In the genomic region with DNA sequence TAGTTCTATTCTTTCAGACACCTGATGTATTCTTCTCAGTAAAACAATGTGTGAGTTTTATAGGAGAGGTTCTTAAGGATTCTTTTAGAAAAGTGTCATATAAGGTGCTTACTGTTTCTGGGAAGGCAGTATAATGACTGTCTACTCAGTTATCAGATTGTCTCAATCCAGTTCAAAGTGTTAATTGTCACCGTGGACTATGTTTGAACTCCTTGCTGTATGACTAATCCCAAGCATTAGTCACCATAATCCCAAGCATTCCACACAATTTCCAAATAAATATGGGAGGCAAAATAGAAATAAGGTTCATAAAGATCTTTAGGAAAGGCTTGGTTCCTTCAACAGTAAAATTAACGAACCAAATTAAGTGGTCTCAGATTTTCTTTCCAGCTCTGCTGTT, we compare ENCODE assay signal across 11 cellular contexts.
DNase-seq lines count a peak whose midpoint lies in the region; ATAC-seq and TF ChIP-seq lines count a peak whose summit lies in the region.
"Had no signal": no experiment of that assay in that cellular context is flagged by ENCODE, and none has a peak within 500 bp of the region (broad histone marks: within the 10 kb centered on the region; RNA-seq: fewer than 3 reads in every experiment).

No MANE protein-coding gene starts in this region.

- in situ Hi-C loops in brain microvascular endothelial cell (cut with HindIII; ENCODE audit: low pct_ligation_motif_present, low sequenced_read_pairs), result loop anchor here (25.0 kb wide), 1 partner anchor 352 kb away; a partner anchor contains a TSS

- ATAC-seq in activated CD4-positive, CD25-positive, alpha-beta regulatory T cell treated with anti-CD3 and anti-CD28 coated beads, Interleukin-2, amount 50 U/mL, for 24 hours, result no peak

- H3K27ac ChIP-seq in brain microvascular endothelial cell, result peak overlapping the region; percentile 39
- H3K27ac ChIP-seq: tibial artery had no signal

- no peaks in the 10 kb centered on the region for H3K27me3 ChIP-seq in brain microvascular endothelial cell (replicated peaks)

- DNase-seq in AG09319 (ENCODE audit: extremely low read depth, low read depth) (peak; percentile 8), HT1080 (ENCODE audit: low read depth) (peak; percentile 63), brain microvascular endothelial cell (peak; percentile 31), kidney tubule cell (ENCODE audit: low spot score) (peak; percentile 56), D341Med (ENCODE audit: low spot score) (no peak), NCI-H2196 treated with DMSO at 0.1 percent for 48 hours (lab: John Stamatoyannopoulos, UW; ENCODE audit: unreplicated experiment) (no peak), SK-N-DZ (ENCODE audit: low spot score) (no peak)
- DNase-seq: activated CD8-positive, alpha-beta memory T cell treated with anti-CD3 and anti-CD28 coated beads for 24 hours; effector CD8-positive, alpha-beta T cell; tibial artery had no signal

- TF ChIP-seq CTCF in AG09319 (IDR thresholded peaks at IDR 0.05; ENCODE audit: low read depth, low read length), result no peak
- TF ChIP-seq CTCF in brain microvascular endothelial cell (IDR thresholded peaks at IDR 0.05; ENCODE audit: low read depth, low read length, missing control alignments), result no peak

- no peak overlapping the region for H3K4me3 ChIP-seq in brain microvascular endothelial cell (ENCODE audit: low read depth, low read length)
- H3K4me3 ChIP-seq: tibial artery had no signal

- no peaks in the 10 kb centered on the region for H3K36me3 ChIP-seq in brain microvascular endothelial cell (replicated peaks)
- H3K36me3 ChIP-seq: tibial artery had no signal

Comparison
In these comparisons a context has a peak if more than half of its experiments do, and no peak if none do; other contexts are left out.
1. DNase-seq: peak in AG09319 (single experiment), HT1080 (single experiment), brain microvascular endothelial cell (single experiment) and kidney tubule cell (single experiment); none in D341Med (single experiment), NCI-H2196 treated with DMSO at 0.1 percent for 48 hours (single experiment) and SK-N-DZ (single experiment).